In genomic region chr2:99079226-99079625, GRCh38 we compare ENCODE assay signal across 14 cellular contexts.
DNase-seq lines count a peak whose midpoint lies in the region; ATAC-seq, FAIRE-seq and TF ChIP-seq lines count a peak whose summit lies in the region.
"Had no signal": no experiment of that assay in that cellular context is flagged by ENCODE, and none has a peak within 500 bp of the region (broad histone marks: within the 10 kb centered on the region; RNA-seq: fewer than 3 reads in every experiment).

No MANE protein-coding gene starts in this region.

- no peak for ATAC-seq in HG03457 (IDR thresholded peaks at IDR 0.05; ENCODE audit: unreplicated experiment)
- ATAC-seq: CD8-positive, alpha-beta T cell; HCT116 had no signal

- no peak for TF ChIP-seq EP300 in stomach (IDR thresholded peaks at IDR 0.05)

- TF ChIP-seq POLR2A in H54 (IDR thresholded peaks at IDR 0.05; ENCODE audit: low read depth, low read length) = no peak
- no peak for TF ChIP-seq POLR2A in stomach (IDR thresholded peaks at IDR 0.05)

- H3K4me1 ChIP-seq in stomach = no peaks in the 10 kb centered on the region

- intact Hi-C loops in stomach (cut with DNase I; ENCODE audit: low total_unique reads) = no loop called here

- H3K27ac ChIP-seq in stomach = no peak overlapping the region

- H3K36me3 ChIP-seq in stomach = no peaks in the 10 kb centered on the region

- H3K4me3 ChIP-seq in epithelial cell of esophagus (ENCODE audit: low read length) = no peak overlapping the region
- no peak overlapping the region for H3K4me3 ChIP-seq in skeletal muscle cell (ENCODE audit: low read depth, low read length)
- no peak overlapping the region for H3K4me3 ChIP-seq in stomach

- WGBS in stomach, 5 donors = 42 to 73% (median 58%) methylated on average over 2 of the region's 2 CpGs

- FAIRE-seq in H54 (lab: Jason Lieb, UNC) (peak; percentile 27), RCC 7860 (lab: Jason Lieb, UNC) (peak; percentile 5)

- H3K9me3 ChIP-seq in stomach = no peaks in the 10 kb centered on the region

- TF ChIP-seq CTCF in epithelial cell of esophagus (IDR thresholded peaks at IDR 0.05; ENCODE audit: insufficient read depth, low read depth, low read length, missing control alignments) (no peak), stomach (IDR thresholded peaks at IDR 0.05) (no peak)

- DNase-seq in H54 (ENCODE audit: insufficient read length, low spot score) = no peak
- no peak for DNase-seq in RCC 7860 (ENCODE audit: low spot score)
- peak; percentile 47 for DNase-seq in epithelial cell of esophagus (ENCODE audit: low read depth)
- DNase-seq in skeletal muscle cell (ENCODE audit: low read depth) = peak; percentile 21
- DNase-seq in NCI-H774 (lab: John Stamatoyannopoulos, UW) = no peak
- DNase-seq in stomach = no peak
- DNase-seq: CD8-positive, alpha-beta T cell; NCI-H1048; NCI-H146; NCI-H2081 treated with DMSO at 0.1 percent for 48 hours; NCI-H69; SHP77 had no signal

- H3K27me3 ChIP-seq in stomach = peaks cover 0 to 10% (median 0%) of the 10 kb centered on the region in 3 donors

Comparison
In these comparisons a context has a peak if more than half of its experiments do, and no peak if none do; other contexts are left out.
1. DNase-seq: peak in epithelial cell of esophagus (single experiment) and skeletal muscle cell (single experiment); none in H54 (single experiment), RCC 7860 (single experiment), NCI-H774 (single experiment) and stomach (single experiment).